ENCODE assay signal across 24 cellular contexts in genomic region chr9:115651456-115651855, GRCh38.
A peak's percentile ranks its signal among the peaks of the same experiment; 100 is the strongest.
DNase-seq lines count a peak whose midpoint lies in the region; ATAC-seq and TF ChIP-seq lines count a peak whose summit lies in the region.
"Had no signal": no experiment of that assay in that cellular context is flagged by ENCODE, and none has a peak within 500 bp of the region (broad histone marks: within the 10 kb centered on the region; RNA-seq: fewer than 3 reads in every experiment).

No MANE protein-coding gene starts in this region.

- no peak overlapping the region for H3K18ac ChIP-seq in mesenchymal stem cell (ENCODE audit: low read depth in 1 of 2, low read length in 2 of 2)

- DNase-seq in HCEC 1CT (peak; percentile 22), chondrocyte (ENCODE audit: low spot score) (no peak), mesenchymal stem cell (no peak), suprapubic skin (ENCODE audit: low spot score in 2 of 2) (no peak), NCI-H1436 treated with DMSO at 0.1 percent for 48 hours (lab: John Stamatoyannopoulos, UW) (no peak)
- DNase-seq in stimulated activated naive CD8-positive, alpha-beta T cell treated with anti-CD3 and anti-CD28 coated beads, Interleukin-15, Interleukin-2, amounts not matched to agents 100 U/mL and 50 U/mL, for 24 hours, result no peak
- DNase-seq: activated CD4-positive, CD25-positive, alpha-beta regulatory T cell treated with anti-CD3 and anti-CD28 coated beads, Interleukin-2, amount 50 U/mL, for 72 hours; activated T-cell treated with anti-CD3 and anti-CD28 coated beads, Interleukin-2, amount 50 U/mL, for 1 hour; adrenal gland; CD8-positive, alpha-beta T cell; DMS153; foreskin melanocyte; GF-D8; Karpas-422; left colon; natural killer cell; NCI-H187; NCI-H748 treated with DMSO at 0.1 percent for 48 hours had no signal

- no peak overlapping the region for H3K14ac ChIP-seq in mesenchymal stem cell (ENCODE audit: low read length in 2 of 2)

- peak overlapping the region; percentile 93 for H3K27ac Mint-ChIP-seq in chondrocyte (ENCODE audit: unreplicated experiment)
- H3K27ac Mint-ChIP-seq: CD8-positive, alpha-beta T cell; dendritic cell treated with granulocyte-macrophage colony-stimulating factor and Interleukin-4, amounts not matched to agents 40 ng/mL and 50 ng/mL, for 4 days; natural killer cell had no signal

- H2BK15ac ChIP-seq in mesenchymal stem cell (ENCODE audit: low read depth, poor library complexity, severe bottlenecking), result no peak overlapping the region

- TF ChIP-seq CTCF in chondrocyte (IDR thresholded peaks at IDR 0.05) (no peak), suprapubic skin (IDR thresholded peaks at IDR 0.05) (no peak)

- peaks cover 44% of the 10 kb centered on the region for H3K4me1 Mint-ChIP-seq in chondrocyte (ENCODE audit: low read depth)
- H3K4me1 Mint-ChIP-seq: natural killer cell had no signal

- no peaks in the 10 kb centered on the region for H3K27me3 Mint-ChIP-seq in chondrocyte (ENCODE audit: low read depth)
- H3K27me3 Mint-ChIP-seq: dendritic cell treated with granulocyte-macrophage colony-stimulating factor and Interleukin-4, amounts not matched to agents 40 ng/mL and 50 ng/mL, for 4 days had no signal

- no peak overlapping the region for H2BK120ac ChIP-seq in mesenchymal stem cell (ENCODE audit: low read depth, low read length)

- H2AFZ ChIP-seq in mesenchymal stem cell (ENCODE audit: low read depth, low read length), result no peak overlapping the region
- H2AFZ ChIP-seq: parathyroid adenoma had no signal

- H3K27ac ChIP-seq in mesenchymal stem cell (ENCODE audit: low read length, poor library complexity, severe bottlenecking) (peak overlapping the region; percentile 80), suprapubic skin (peak overlapping the region; percentile 43)
- H3K27ac ChIP-seq: cardiac muscle cell had no signal

- H3K36me3 Mint-ChIP-seq in chondrocyte (ENCODE audit: low read depth), result no peaks in the 10 kb centered on the region
- H3K36me3 Mint-ChIP-seq: CD8-positive, alpha-beta T cell; natural killer cell had no signal

- no peak overlapping the region for H4K8ac ChIP-seq in mesenchymal stem cell (ENCODE audit: low read length)

- no peak overlapping the region for H3K4me3 ChIP-seq in mesenchymal stem cell (ENCODE audit: insufficient read depth in 1 of 2, low read depth in 1 of 2, low read length in 2 of 2)
- H3K4me3 ChIP-seq in suprapubic skin, result no peak overlapping the region
- H3K4me3 ChIP-seq: adrenal gland, cardiac muscle cell had no signal

- peaks cover 5% of the 10 kb centered on the region for H3K9me3 Mint-ChIP-seq in chondrocyte (ENCODE audit: low read depth)
- H3K9me3 Mint-ChIP-seq: CD8-positive, alpha-beta T cell; dendritic cell treated with granulocyte-macrophage colony-stimulating factor and Interleukin-4, amounts not matched to agents 40 ng/mL and 50 ng/mL, for 4 days had no signal

- no peak overlapping the region for H2AK5ac ChIP-seq in mesenchymal stem cell (ENCODE audit: low read length, severe bottlenecking)

- TF ChIP-seq POLR2A in suprapubic skin (IDR thresholded peaks at IDR 0.05), result no peak

- peaks cover 3% of the 10 kb centered on the region for H3K4me1 ChIP-seq in mesenchymal stem cell (ENCODE audit: control insufficient read depth, insufficient read depth, low read depth, low read length)
- H3K4me1 ChIP-seq in suprapubic skin, result no peaks in the 10 kb centered on the region
- H3K4me1 ChIP-seq: adrenal gland, parathyroid adenoma had no signal

- H3K36me3 ChIP-seq in mesenchymal stem cell (ENCODE audit: control insufficient read depth in 1 of 2, insufficient read depth in 2 of 2, low read depth in 1 of 2, low read length in 2 of 2), result no peaks in the 10 kb centered on the region
- H3K36me3 ChIP-seq in suprapubic skin, result no peaks in the 10 kb centered on the region
- H3K36me3 ChIP-seq: adrenal gland, cardiac muscle cell had no signal

- H3K27me3 ChIP-seq in mesenchymal stem cell (ENCODE audit: control insufficient read depth in 1 of 2, insufficient read depth in 1 of 2, low read length in 2 of 2) (no peaks in the 10 kb centered on the region), suprapubic skin (no peaks in the 10 kb centered on the region)
- H3K27me3 ChIP-seq: adrenal gland had no signal

- no peak overlapping the region for H3K4me2 ChIP-seq in mesenchymal stem cell (ENCODE audit: low read length, poor library complexity, severe bottlenecking)

- no peak overlapping the region for H3K4me3 Mint-ChIP-seq in chondrocyte (ENCODE audit: unreplicated experiment)
- H3K4me3 Mint-ChIP-seq: CD8-positive, alpha-beta T cell; dendritic cell treated with granulocyte-macrophage colony-stimulating factor and Interleukin-4, amounts not matched to agents 40 ng/mL and 50 ng/mL, for 4 days; natural killer cell had no signal

- H3K79me1 ChIP-seq in mesenchymal stem cell (replicated peaks; ENCODE audit: low read length, poor library complexity, severe bottlenecking), result no peaks in the 10 kb centered on the region

- no peak for ATAC-seq in stimulated activated naive CD8-positive, alpha-beta T cell treated with anti-CD3 and anti-CD28 coated beads, Interleukin-15, Interleukin-2, amounts not matched to agents 100 U/mL and 50 U/mL, for 24 hours
- no peak for ATAC-seq in GM18873 (IDR thresholded peaks at IDR 0.05; ENCODE audit: low FRiP score, unreplicated experiment)
- ATAC-seq in GM21390 (IDR thresholded peaks at IDR 0.05; ENCODE audit: unreplicated experiment), result no peak
- ATAC-seq: CD8-positive, alpha-beta T cell; left colon; natural killer cell; sciatic nerve had no signal

- H3K4ac ChIP-seq in mesenchymal stem cell (ENCODE audit: low read depth in 1 of 2, low read length in 2 of 2), result no peak overlapping the region

- no peak overlapping the region for H2BK5ac ChIP-seq in mesenchymal stem cell (ENCODE audit: low read depth, low read length, poor library complexity, severe bottlenecking)

- no peak overlapping the region for H3K23ac ChIP-seq in mesenchymal stem cell (ENCODE audit: low read length in 2 of 2)

- no peak for TF ChIP-seq EP300 in suprapubic skin (IDR thresholded peaks at IDR 0.05)

- no peak overlapping the region for H2BK12ac ChIP-seq in mesenchymal stem cell (ENCODE audit: low read length in 2 of 2)

- no peak overlapping the region for H4K91ac ChIP-seq in mesenchymal stem cell (ENCODE audit: low read length)

- no peaks in the 10 kb centered on the region for H3K9me3 ChIP-seq in mesenchymal stem cell (ENCODE audit: control insufficient read depth, low read length)
- H3K9me3 ChIP-seq in suprapubic skin, result no peaks in the 10 kb centered on the region
- H3K9me3 ChIP-seq: adrenal gland had no signal

- H3K9ac ChIP-seq in mesenchymal stem cell (ENCODE audit: low read length), result peak overlapping the region; percentile 74
- H3K9ac ChIP-seq: parathyroid adenoma had no signal
